10 cellular contexts compared by ENCODE assay signal in the genomic region with DNA sequence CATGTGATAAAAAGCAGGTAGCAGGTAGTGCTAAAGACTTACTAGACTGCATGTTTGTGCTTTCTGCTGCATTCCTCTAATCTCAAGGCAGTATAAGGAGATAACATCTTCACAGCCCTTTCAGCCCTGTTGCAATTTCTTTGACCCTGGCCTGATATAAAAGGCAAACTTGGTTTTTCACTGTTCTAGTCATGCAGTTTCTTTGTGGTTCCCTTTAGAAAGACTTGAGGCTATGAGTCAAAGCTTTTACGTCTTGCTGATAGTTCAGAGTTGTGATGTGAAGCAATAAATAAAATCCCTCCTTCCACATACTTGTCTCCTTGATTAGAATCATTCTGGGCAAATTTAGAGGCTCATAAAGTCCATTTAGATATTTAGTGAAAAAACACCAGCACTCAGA.
A peak's percentile ranks its signal among the peaks of the same experiment; 100 is the strongest.
DNase-seq lines count a peak whose midpoint lies in the region; ATAC-seq and TF ChIP-seq lines count a peak whose summit lies in the region.
"Had no signal": no experiment of that assay in that cellular context is flagged by ENCODE, and none has a peak within 500 bp of the region (broad histone marks: within the 10 kb centered on the region; RNA-seq: fewer than 3 reads in every experiment).

No MANE protein-coding gene starts in this region.

- no peaks in the 10 kb centered on the region for H3K9me3 ChIP-seq in suprapubic skin

- no peaks in the 10 kb centered on the region for H3K27me3 ChIP-seq in suprapubic skin

- CTCF ChIA-PET in activated CD8-positive, alpha-beta memory T cell treated with anti-CD3 and anti-CD28 coated beads, Interleukin-2, amount 10 ng/mL, durations not matched to agents 7 days and 5 days (lab: Charles Lee), result no interaction called here

- peaks cover 15% of the 10 kb centered on the region for H3K4me1 ChIP-seq in suprapubic skin

- TF ChIP-seq EP300 in suprapubic skin (IDR thresholded peaks at IDR 0.05), result no peak

- no peak for TF ChIP-seq POLR2A in suprapubic skin (IDR thresholded peaks at IDR 0.05)

- H3K36me3 ChIP-seq in suprapubic skin, result no peaks in the 10 kb centered on the region

- peak overlapping the region; percentile 58 for H3K27ac Mint-ChIP-seq in activated CD8-positive, alpha-beta memory T cell treated with anti-CD3 and anti-CD28 coated beads, Interleukin-2, amount 10 ng/mL, durations not matched to agents 7 days and 5 days
- peak overlapping the region; percentile 44 for H3K27ac Mint-ChIP-seq in activated T-helper 2 cell treated with anti-CD3 and anti-CD28 coated beads, Interferon-gamma antibody, Interleukin-2, Interleukin-4, amounts not matched to agents 10 μg/mL and 5 μg/mL and 100 μg/mL, durations not matched to agents 14 hours and 24 hours and 36 hours
- H3K27ac Mint-ChIP-seq: activated B cell treated with CpG ODN at 0.5 μM for 24 hours had no signal

- no peak overlapping the region for H3K4me3 ChIP-seq in suprapubic skin

- WGBS in suprapubic skin, result 55% methylated on average over 1 of the region's 1 CpG

- TF ChIP-seq CTCF in suprapubic skin (IDR thresholded peaks at IDR 0.05), result no peak

- H3K27ac ChIP-seq in suprapubic skin, result peak overlapping the region; percentile 75

- DNase-seq in activated CD8-positive, alpha-beta memory T cell treated with anti-CD3 and anti-CD28 coated beads, Interleukin-2, amount 10 ng/mL, durations not matched to agents 7 days and 5 days, result no peak
- no peak for DNase-seq in activated CD8-positive, alpha-beta memory T cell treated with anti-CD3 and anti-CD28 coated beads, Interleukin-2, amount 50 U/mL, for 48 hours
- no peak for DNase-seq in activated T-helper 2 cell treated with anti-CD3 and anti-CD28 coated beads, Interferon-gamma antibody, Interleukin-2, Interleukin-4, amounts not matched to agents 10 μg/mL and 5 μg/mL and 100 μg/mL, durations not matched to agents 14 hours and 24 hours and 36 hours (ENCODE audit: low spot score)
- DNase-seq in iris pigment epithelial cell (ENCODE audit: low read depth) (peak; percentile 96), suprapubic skin (ENCODE audit: low spot score in 2 of 2) (no peak), putamen (ENCODE audit: low spot score) (no peak)
- DNase-seq: activated B cell treated with CpG ODN at 0.5 μM for 24 hours, substantia nigra had no signal

- H3K27me3 Mint-ChIP-seq in activated CD8-positive, alpha-beta memory T cell treated with anti-CD3 and anti-CD28 coated beads, Interleukin-2, amount 10 ng/mL, durations not matched to agents 7 days and 5 days, result peaks cover 74% of the 10 kb centered on the region
- H3K27me3 Mint-ChIP-seq in activated T-helper 2 cell treated with anti-CD3 and anti-CD28 coated beads, Interferon-gamma antibody, Interleukin-2, Interleukin-4, amounts not matched to agents 10 μg/mL and 5 μg/mL and 100 μg/mL, durations not matched to agents 14 hours and 24 hours and 36 hours (ENCODE audit: low read depth), result peaks cover 42% of the 10 kb centered on the region

- peaks cover 34% of the 10 kb centered on the region for H3K4me1 Mint-ChIP-seq in activated CD8-positive, alpha-beta memory T cell treated with anti-CD3 and anti-CD28 coated beads, Interleukin-2, amount 10 ng/mL, durations not matched to agents 7 days and 5 days
- peaks cover 42% of the 10 kb centered on the region for H3K4me1 Mint-ChIP-seq in activated T-helper 2 cell treated with anti-CD3 and anti-CD28 coated beads, Interferon-gamma antibody, Interleukin-2, Interleukin-4, amounts not matched to agents 10 μg/mL and 5 μg/mL and 100 μg/mL, durations not matched to agents 14 hours and 24 hours and 36 hours (ENCODE audit: low read depth)

- peaks cover 17% of the 10 kb centered on the region for H3K36me3 Mint-ChIP-seq in activated CD8-positive, alpha-beta memory T cell treated with anti-CD3 and anti-CD28 coated beads, Interleukin-2, amount 10 ng/mL, durations not matched to agents 7 days and 5 days
- peaks cover 2% of the 10 kb centered on the region for H3K36me3 Mint-ChIP-seq in activated T-helper 2 cell treated with anti-CD3 and anti-CD28 coated beads, Interferon-gamma antibody, Interleukin-2, Interleukin-4, amounts not matched to agents 10 μg/mL and 5 μg/mL and 100 μg/mL, durations not matched to agents 14 hours and 24 hours and 36 hours (ENCODE audit: low read depth)

- ATAC-seq in activated CD8-positive, alpha-beta memory T cell treated with anti-CD3 and anti-CD28 coated beads, Interleukin-2, amount 10 ng/mL, durations not matched to agents 7 days and 5 days, result peak; percentile 82
- ATAC-seq in HG02678 (IDR thresholded peaks at IDR 0.05; ENCODE audit: unreplicated experiment) (no peak), GM21825 (IDR thresholded peaks at IDR 0.05; ENCODE audit: unreplicated experiment) (no peak)

- intact Hi-C loops in activated T-helper 2 cell treated with anti-CD3 and anti-CD28 coated beads, Interferon-gamma antibody, Interleukin-2, Interleukin-4, amounts not matched to agents 10 μg/mL and 5 μg/mL and 100 μg/mL, durations not matched to agents 14 hours and 24 hours and 36 hours (cut with micrococcal nuclease), result loop anchor here (1.0 to 2.0 kb wide), 3 partner anchors 18 to 337 kb away; no protein-coding TSS in a partner anchor

- H3K9me3 Mint-ChIP-seq in activated CD8-positive, alpha-beta memory T cell treated with anti-CD3 and anti-CD28 coated beads, Interleukin-2, amount 10 ng/mL, durations not matched to agents 7 days and 5 days (ENCODE audit: low read depth), result peaks cover 3% of the 10 kb centered on the region
- no peaks in the 10 kb centered on the region for H3K9me3 Mint-ChIP-seq in activated T-helper 2 cell treated with anti-CD3 and anti-CD28 coated beads, Interferon-gamma antibody, Interleukin-2, Interleukin-4, amounts not matched to agents 10 μg/mL and 5 μg/mL and 100 μg/mL, durations not matched to agents 14 hours and 24 hours and 36 hours

- no peak overlapping the region for H3K4me3 Mint-ChIP-seq in activated CD8-positive, alpha-beta memory T cell treated with anti-CD3 and anti-CD28 coated beads, Interleukin-2, amount 10 ng/mL, durations not matched to agents 7 days and 5 days
- H3K4me3 Mint-ChIP-seq in activated T-helper 2 cell treated with anti-CD3 and anti-CD28 coated beads, Interferon-gamma antibody, Interleukin-2, Interleukin-4, amounts not matched to agents 10 μg/mL and 5 μg/mL and 100 μg/mL, durations not matched to agents 14 hours and 24 hours and 36 hours (ENCODE audit: low read depth), result no peak overlapping the region
- H3K4me3 Mint-ChIP-seq: activated B cell treated with CpG ODN at 0.5 μM for 24 hours had no signal
